ENCODE assay signal across 12 cellular contexts in genomic region chr9:115213777-115214428, GRCh38.
DNase-seq lines count a peak whose midpoint lies in the region; ATAC-seq and TF ChIP-seq lines count a peak whose summit lies in the region.
"Had no signal": no experiment of that assay in that cellular context is flagged by ENCODE, and none has a peak within 500 bp of the region (broad histone marks: within the 10 kb centered on the region; RNA-seq: fewer than 3 reads in every experiment).

No MANE protein-coding gene starts in this region.

- no peaks in the 10 kb centered on the region for H3K36me3 ChIP-seq in left ventricle myocardium inferior
- H3K36me3 ChIP-seq: BLaER1 treated with 17β-estradiol and CSF1 and Interleukin-3, amounts not matched to agents 10 nM and 100 nM had no signal

- no peak overlapping the region for H3K4me3 ChIP-seq in left ventricle myocardium inferior
- H3K4me3 ChIP-seq: BLaER1 treated with 17β-estradiol and CSF1 and Interleukin-3, amounts not matched to agents 10 nM and 100 nM; SK-N-MC had no signal

- no peak overlapping the region for H3K27ac ChIP-seq in left ventricle myocardium inferior (replicated peaks)
- H3K27ac ChIP-seq: BLaER1 treated with 17β-estradiol and CSF1 and Interleukin-3, amounts not matched to agents 10 nM and 100 nM; parathyroid adenoma; SK-N-MC had no signal

- intact Hi-C loops in Right ventricle myocardium superior (cut with DNase I): no loop called here
- intact Hi-C loops in left ventricle myocardium inferior (cut with micrococcal nuclease): loop anchor here (10.0 kb wide), 1 partner anchor 1251 kb away; no protein-coding TSS in a partner anchor
- intact Hi-C loops in posterior cingulate gyrus (cut with DNase I): loop anchor here (5.0 kb wide), 1 partner anchor 52 kb away; no protein-coding TSS in a partner anchor

- peaks cover 12% of the 10 kb centered on the region for H3K27me3 ChIP-seq in left ventricle myocardium inferior (ENCODE audit: low read depth)

- H3K4me1 ChIP-seq in left ventricle myocardium inferior: peaks cover 7% of the 10 kb centered on the region
- H3K4me1 ChIP-seq: parathyroid adenoma had no signal

- H3K9me3 ChIP-seq in left ventricle myocardium inferior (replicated peaks): no peaks in the 10 kb centered on the region

- no peak for TF ChIP-seq CTCF in left ventricle myocardium inferior (IDR thresholded peaks at IDR 0.05; ENCODE audit: borderline replicate concordance)

- no peak for TF ChIP-seq POLR2A in GM18505 (IDR thresholded peaks at IDR 0.05; ENCODE audit: borderline replicate concordance, extremely low read depth, insufficient read depth, insufficient read length)

- peak; percentile 88 for ATAC-seq in Right ventricle myocardium superior (ENCODE audit: poor library complexity)
- no peak for ATAC-seq in GM18505 (IDR thresholded peaks at IDR 0.05; ENCODE audit: unreplicated experiment)
- ATAC-seq: stimulated activated naive CD8-positive, alpha-beta T cell treated with anti-CD3 and anti-CD28 coated beads, Interleukin-15, Interleukin-2, amounts not matched to agents 100 U/mL and 50 U/mL, for 24 hours had no signal

- DNase-seq in Right ventricle myocardium superior (no peak), left ventricle myocardium inferior (no peak), astrocyte of the hippocampus (ENCODE audit: low read depth, low spot score) (peak; percentile 84), islet precursor cell (peak; percentile 84), putamen (ENCODE audit: low spot score) (no peak), posterior cingulate gyrus (no peak)
- no peak for DNase-seq in activated CD4-positive, alpha-beta T cell treated with anti-CD3 and anti-CD28 coated beads for 1 hour
- DNase-seq: stimulated activated naive CD8-positive, alpha-beta T cell treated with anti-CD3 and anti-CD28 coated beads, Interleukin-15, Interleukin-2, amounts not matched to agents 100 U/mL and 50 U/mL, for 24 hours had no signal

Comparison
In these comparisons a context has a peak if more than half of its experiments do, and no peak if none do; other contexts are left out.
1. DNase-seq: peak in astrocyte of the hippocampus (single experiment) and islet precursor cell (single experiment); none in Right ventricle myocardium superior (single experiment), left ventricle myocardium inferior (single experiment), activated CD4-positive, alpha-beta T cell treated with anti-CD3 and anti-CD28 coated beads for 1 hour (single experiment), putamen (single experiment) and posterior cingulate gyrus (0 of 10).